In genomic region chr7:50119815-50120637, GRCh38 we compare ENCODE assay signal across 8 cellular contexts. TPM values are rescaled to one million over a fixed set of nuclear protein-coding genes. Genes with fewer than 3 reads are reported as not detected.
A peak's percentile ranks its signal among the peaks of the same experiment; 100 is the strongest.
DNase-seq lines count a peak whose midpoint lies in the region; ATAC-seq and TF ChIP-seq lines count a peak whose summit lies in the region.

No MANE protein-coding gene starts in this region.

- peaks cover 58% of the 10 kb centered on the region for H3K27me3 Mint-ChIP-seq in MCF 10A (ENCODE audit: insufficient read depth, unreplicated experiment)
- no peaks in the 10 kb centered on the region for H3K27me3 Mint-ChIP-seq in HFFc6 (ENCODE audit: insufficient read depth)

- H3K36me3 ChIP-seq in breast epithelium (no peaks in the 10 kb centered on the region), WERI-Rb-1 (no peaks in the 10 kb centered on the region), esophagus squamous epithelium (no peaks in the 10 kb centered on the region)

- no TSS peak for BruUV-seq in MCF 10A (replicated peaks; lab: Mats Ljungman, UMichigan)

- TF ChIP-seq POLR2A in breast epithelium (IDR thresholded peaks at IDR 0.05) (no peak), esophagus squamous epithelium (IDR thresholded peaks at IDR 0.05) (no peak)

- peak; percentile 73 for ATAC-seq in HG03175 (IDR thresholded peaks at IDR 0.05; ENCODE audit: unreplicated experiment)

- H3K27ac Mint-ChIP-seq in MCF 10A (ENCODE audit: low read depth, unreplicated experiment) (no peak overlapping the region), HFFc6 (no peak overlapping the region)

- no peaks in the 10 kb centered on the region for H3K4me1 Mint-ChIP-seq in MCF 10A (ENCODE audit: insufficient read depth, unreplicated experiment)
- no peaks in the 10 kb centered on the region for H3K4me1 Mint-ChIP-seq in HFFc6 (ENCODE audit: low read depth)

- H3K36me3 Mint-ChIP-seq in MCF 10A (ENCODE audit: insufficient read depth, unreplicated experiment), result no peaks in the 10 kb centered on the region
- H3K36me3 Mint-ChIP-seq in HFFc6 (ENCODE audit: low read depth), result no peaks in the 10 kb centered on the region

- TF ChIP-seq CTCF in MCF 10A (IDR thresholded peaks at IDR 0.05; ENCODE audit: unreplicated experiment), result no peak
- TF ChIP-seq CTCF in breast epithelium (IDR thresholded peaks at IDR 0.05), result no peak
- TF ChIP-seq CTCF in WERI-Rb-1 (IDR thresholded peaks at IDR 0.05; ENCODE audit: low read depth, low read length), result peak; percentile 73
- TF ChIP-seq CTCF in esophagus squamous epithelium (IDR thresholded peaks at IDR 0.05), result no peak
- no peak for TF ChIP-seq CTCF in HFFc6 (IDR thresholded peaks at IDR 0.05)

- no peaks in the 10 kb centered on the region for H3K9me3 Mint-ChIP-seq in MCF 10A (ENCODE audit: unreplicated experiment)
- no peaks in the 10 kb centered on the region; the same call in none of the 2 replicates for H3K9me3 Mint-ChIP-seq in HFFc6

- CTCF ChIA-PET in MCF 10A (lab: Yijun Ruan, JAX), result interaction anchor here (0.9 to 1.5 kb wide), 4 partner anchors 9 to 512 kb away, joined by 3 to 4 read pairs (median 4); no protein-coding TSS in a partner anchor

- POLR2A ChIA-PET in MCF 10A (lab: Yijun Ruan, JAX), result no interaction called here

- H3K9me3 ChIP-seq in breast epithelium (no peaks in the 10 kb centered on the region), WERI-Rb-1 (ENCODE audit: severe bottlenecking) (no peaks in the 10 kb centered on the region), esophagus squamous epithelium (no peaks in the 10 kb centered on the region)

- no peak overlapping the region for H3K4me3 ChIP-seq in breast epithelium
- H3K4me3 ChIP-seq in WERI-Rb-1 (ENCODE audit: low read depth, low read length), result no peak overlapping the region
- no peak overlapping the region for H3K4me3 ChIP-seq in esophagus squamous epithelium

- peaks cover 0 to 3% of the 10 kb centered on the region in 2 donors for H3K27me3 ChIP-seq in breast epithelium
- no peaks in the 10 kb centered on the region for H3K27me3 ChIP-seq in WERI-Rb-1 (ENCODE audit: insufficient read depth, low read depth, severe bottlenecking)
- peaks cover 0 to 13% (median 0%) of the 10 kb centered on the region in 4 donors for H3K27me3 ChIP-seq in esophagus squamous epithelium

- no peak overlapping the region for H3K4me3 Mint-ChIP-seq in MCF 10A (ENCODE audit: unreplicated experiment)
- H3K4me3 Mint-ChIP-seq in HFFc6, result no peak overlapping the region

- WGBS in esophagus squamous epithelium, 2 donors, result 64 to 73% methylated on average over 9 of the region's 9 CpGs

- no peaks in the 10 kb centered on the region for H3K4me1 ChIP-seq in breast epithelium
- no peaks in the 10 kb centered on the region for H3K4me1 ChIP-seq in esophagus squamous epithelium

- peak; percentile 20 for DNase-seq in MCF 10A (ENCODE audit: unreplicated experiment)
- DNase-seq in breast epithelium (ENCODE audit: low spot score in 2 of 2), result no peak
- peak; percentile 45 for DNase-seq in WERI-Rb-1
- peak; percentile 35 for DNase-seq in left kidney (ENCODE audit: low read depth, low spot score)
- no peak for DNase-seq in mesenteric fat pad (ENCODE audit: low spot score)
- no peak for DNase-seq in esophagus squamous epithelium (lab: John Stamatoyannopoulos, UW)
- no peak for DNase-seq in HFFc6

- intact Hi-C loops in MCF 10A (cut with micrococcal nuclease), result no loop called here
- intact Hi-C loops in breast epithelium (cut with DNase I; ENCODE audit: low total_unique reads), result no loop called here
- intact Hi-C loops in esophagus squamous epithelium (cut with DNase I), result no loop called here

- no peak overlapping the region for H3K27ac ChIP-seq in breast epithelium
- no peak overlapping the region for H3K27ac ChIP-seq in WERI-Rb-1
- no peak overlapping the region for H3K27ac ChIP-seq in esophagus squamous epithelium

RNA-seq across cellular contexts. Expression of gene ZPBP, which starts 27.0 kb away (rescaled TPM):
- total RNA-seq in MCF 10A (2022) (not detected in 2 replicates), breast epithelium (not detected), mesenteric fat pad (not detected), esophagus squamous epithelium (not detected)
- total RNA-seq in HFFc6 (2021; fragmentation: NEBNext Ultra II Directional; extraction: Animal tissue kit (Norgen Biotek cat#: 25700)), result not detected

Comparison
In these comparisons a context has a peak if more than half of its experiments do, and no peak if none do; other contexts are left out.
1. DNase-seq: peak in MCF 10A (single experiment), WERI-Rb-1 (single experiment) and left kidney (single experiment); none in breast epithelium (0 of 2), mesenteric fat pad (single experiment), esophagus squamous epithelium (single experiment) and HFFc6 (single experiment).